In the genomic region with DNA sequence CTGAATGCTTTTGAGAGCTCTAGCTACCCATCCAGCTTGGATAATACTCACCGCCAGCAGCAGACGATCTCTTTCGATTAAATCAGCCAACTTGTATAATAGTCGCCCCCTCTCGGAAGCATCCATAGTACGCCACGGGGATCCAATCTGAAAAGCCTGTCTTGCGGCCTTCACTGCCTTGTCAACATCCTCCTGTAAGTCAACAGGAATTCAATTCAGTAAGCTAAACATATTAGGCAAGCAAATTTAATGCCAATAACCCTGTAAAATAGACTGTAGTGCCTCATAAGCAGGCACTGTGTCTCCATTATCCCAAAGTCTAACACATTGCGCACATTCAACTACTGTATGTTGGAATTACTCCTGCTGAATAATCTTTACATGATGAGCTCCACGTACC, we compare ENCODE assay signal across 1 cellular context.
TF ChIP-seq lines count a peak whose summit lies in the region.

No MANE protein-coding gene starts in this region.

TF ChIP-seq in HepG2, 621 proteins besides CTCF, POLR2A, EP300 and RAD21:
- TF ChIP-seq ZNF563 (CRISPR knock-in tag; IDR thresholded peaks at IDR 0.05): no peak
- peak; percentile 86 for TF ChIP-seq RBM22 (optimal IDR thresholded peaks at IDR 0.05; ENCODE audit: low read length)
- TF ChIP-seq, protein P1, sequence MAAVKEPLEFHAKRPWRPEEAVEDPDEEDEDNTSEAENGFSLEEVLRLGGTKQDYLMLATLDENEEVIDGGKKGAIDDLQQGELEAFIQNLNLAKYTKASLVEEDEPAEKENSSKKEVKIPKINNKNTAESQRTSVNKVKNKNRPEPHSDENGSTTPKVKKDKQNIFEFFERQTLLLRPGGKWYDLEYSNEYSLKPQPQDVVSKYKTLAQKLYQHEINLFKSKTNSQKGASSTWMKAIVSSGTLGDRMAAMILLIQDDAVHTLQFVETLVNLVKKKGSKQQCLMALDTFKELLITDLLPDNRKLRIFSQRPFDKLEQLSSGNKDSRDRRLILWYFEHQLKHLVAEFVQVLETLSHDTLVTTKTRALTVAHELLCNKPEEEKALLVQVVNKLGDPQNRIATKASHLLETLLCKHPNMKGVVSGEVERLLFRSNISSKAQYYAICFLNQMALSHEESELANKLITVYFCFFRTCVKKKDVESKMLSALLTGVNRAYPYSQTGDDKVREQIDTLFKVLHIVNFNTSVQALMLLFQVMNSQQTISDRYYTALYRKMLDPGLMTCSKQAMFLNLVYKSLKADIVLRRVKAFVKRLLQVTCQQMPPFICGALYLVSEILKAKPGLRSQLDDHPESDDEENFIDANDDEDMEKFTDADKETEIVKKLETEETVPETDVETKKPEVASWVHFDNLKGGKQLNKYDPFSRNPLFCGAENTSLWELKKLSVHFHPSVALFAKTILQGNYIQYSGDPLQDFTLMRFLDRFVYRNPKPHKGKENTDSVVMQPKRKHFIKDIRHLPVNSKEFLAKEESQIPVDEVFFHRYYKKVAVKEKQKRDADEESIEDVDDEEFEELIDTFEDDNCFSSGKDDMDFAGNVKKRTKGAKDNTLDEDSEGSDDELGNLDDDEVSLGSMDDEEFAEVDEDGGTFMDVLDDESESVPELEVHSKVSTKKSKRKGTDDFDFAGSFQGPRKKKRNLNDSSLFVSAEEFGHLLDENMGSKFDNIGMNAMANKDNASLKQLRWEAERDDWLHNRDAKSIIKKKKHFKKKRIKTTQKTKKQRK (IDR thresholded peaks at IDR 0.05; ENCODE audit: low read length): no peak
- TF ChIP-seq ZNF557 (CRISPR knock-in tag; IDR thresholded peaks at IDR 0.05): no peak
- no peak for TF ChIP-seq IKZF5 (CRISPR knock-in tag; IDR thresholded peaks at IDR 0.05)
TF ChIP-seq in HepG2: peak in this region for 1.
